Comparison of ENCODE assay signal across 25 cellular contexts in the genomic region with DNA sequence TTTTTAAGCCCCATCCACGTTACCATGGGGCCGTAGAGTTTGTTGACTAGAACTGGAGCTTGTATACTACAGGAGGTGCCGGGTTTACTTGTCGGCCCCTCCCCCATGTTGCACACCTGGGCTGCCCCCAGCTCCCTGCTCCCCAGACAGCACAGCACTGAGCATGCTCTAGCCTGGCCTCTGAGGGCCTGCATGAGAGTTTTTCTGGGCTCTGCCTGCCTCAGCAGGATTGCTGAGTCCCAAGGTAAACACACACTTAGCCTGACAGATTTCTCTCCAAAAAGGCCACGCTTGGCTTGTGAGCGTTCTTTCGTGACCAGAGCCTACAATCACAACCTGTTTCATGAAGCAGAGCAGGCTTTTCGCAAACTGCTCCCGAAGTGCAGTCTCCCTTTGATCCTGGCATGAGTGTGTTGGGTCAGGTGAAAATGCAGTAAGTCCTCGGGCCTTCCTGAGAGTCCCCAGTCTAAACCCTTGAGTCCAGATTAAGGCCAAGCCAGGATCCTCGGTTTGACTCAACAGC. TPM values are rescaled to one million over a fixed set of nuclear protein-coding genes. Genes with fewer than 3 reads are reported as not detected.
DNase-seq lines count a peak whose midpoint lies in the region; ATAC-seq lines count a peak whose summit lies in the region.
"Had no signal": no experiment of that assay in that cellular context is flagged by ENCODE, and none has a peak within 500 bp of the region (broad histone marks: within the 10 kb centered on the region; RNA-seq: fewer than 3 reads in every experiment).

No MANE protein-coding gene starts in this region.

- H3K79me1 ChIP-seq in mesendoderm (ENCODE audit: low read length): no peaks in the 10 kb centered on the region

- no peaks in the 10 kb centered on the region for H3K36me3 ChIP-seq in mesendoderm (ENCODE audit: control insufficient read depth, insufficient read depth, low read length)
- H3K36me3 ChIP-seq: heart right ventricle, thoracic aorta had no signal

- H3K18ac ChIP-seq in mesendoderm (ENCODE audit: low read length): no peak overlapping the region

- H3K56ac ChIP-seq in mesendoderm (ENCODE audit: low read length): peak overlapping the region; percentile 67

- H3K9ac ChIP-seq in mesendoderm (ENCODE audit: low read length): peak overlapping the region; percentile 19
- H3K9ac ChIP-seq: SK-N-SH had no signal

- no peak overlapping the region for H4K5ac ChIP-seq in mesendoderm (ENCODE audit: low read length)

- H3K4me1 ChIP-seq in mesendoderm (ENCODE audit: control insufficient read depth, low read depth, low read length): peaks cover 15% of the 10 kb centered on the region

- ATAC-seq in HG03565 (IDR thresholded peaks at IDR 0.05; ENCODE audit: unreplicated experiment) (no peak), GM18517 (IDR thresholded peaks at IDR 0.05; ENCODE audit: unreplicated experiment) (no peak), GM19035 (IDR thresholded peaks at IDR 0.05; ENCODE audit: unreplicated experiment) (no peak)
- ATAC-seq: activated CD4-positive, alpha-beta T cell treated with anti-CD3 and anti-CD28 coated beads for 36 hours; heart right ventricle; left colon; right cardiac atrium; stimulated activated naive CD8-positive, alpha-beta T cell treated with anti-CD3 and anti-CD28 coated beads, Interleukin-15, Interleukin-2, amounts not matched to agents 100 U/mL and 50 U/mL, for 24 hours had no signal

- H3K27ac ChIP-seq in mesendoderm (ENCODE audit: low read depth, low read length): no peak overlapping the region
- H3K27ac ChIP-seq: 22Rv1, epithelial cell of prostate, thoracic aorta had no signal

- H2BK120ac ChIP-seq in mesendoderm (ENCODE audit: low read depth, low read length): no peak overlapping the region

- no peaks in the 10 kb centered on the region for H3K79me2 ChIP-seq in mesendoderm (ENCODE audit: control insufficient read depth, insufficient read depth, low read length)

- H3K4ac ChIP-seq in mesendoderm (ENCODE audit: low read depth, low read length): peak overlapping the region; percentile 56

- DNase-seq in NCI-H1417 (lab: John Stamatoyannopoulos, UW) (peak; percentile 5 to 96 (median 19)), NCI-H1417 treated with DMSO at 0.1 percent for 48 hours (lab: John Stamatoyannopoulos, UW) (no peak), NCI-H345 treated with DMSO at 0.1 percent for 48 hours (lab: John Stamatoyannopoulos, UW; ENCODE audit: unreplicated experiment) (peak; percentile 97), mesendoderm (no peak), RKO (ENCODE audit: low spot score) (no peak)
- DNase-seq: activated CD4-positive, alpha-beta T cell treated with anti-CD3 and anti-CD28 coated beads for 36 hours; activated CD8-positive, alpha-beta memory T cell treated with anti-CD3 and anti-CD28 coated beads for 24 hours; activated T-cell treated with anti-CD3 and anti-CD28 coated beads, Interleukin-2, amount 50 U/mL, for 24 hours; COR-L47; foreskin fibroblast; heart right ventricle; left colon; naive B cell; NCI-H1436 treated with DMSO at 0.1 percent for 48 hours; NCI-H82; right cardiac atrium; SK-N-SH; stimulated activated CD4-positive, alpha-beta T cell treated with anti-CD3 and anti-CD28 coated beads, Interleukin-4, amount 100 ng/mL, for 24 hours; stimulated activated naive CD8-positive, alpha-beta T cell treated with anti-CD3 and anti-CD28 coated beads, Interleukin-15, Interleukin-2, amounts not matched to agents 100 U/mL and 50 U/mL, for 24 hours had no signal

- no peak overlapping the region for H3K4me3 ChIP-seq in mesendoderm (ENCODE audit: low read length)
- H3K4me3 ChIP-seq: heart right ventricle, thoracic aorta had no signal

- no peak overlapping the region for H2BK15ac ChIP-seq in mesendoderm (replicated peaks; ENCODE audit: low read depth)

- no peaks in the 10 kb centered on the region for H3K27me3 ChIP-seq in mesendoderm (ENCODE audit: insufficient read depth, low read length, poor library complexity)

- H4K8ac ChIP-seq in mesendoderm (ENCODE audit: low read depth, low read length): no peak overlapping the region

- H2BK5ac ChIP-seq in mesendoderm (ENCODE audit: low read length): peak overlapping the region; percentile 35

- H3K4me2 ChIP-seq in mesendoderm (ENCODE audit: low read length): no peak overlapping the region
- H3K4me2 ChIP-seq: SK-N-SH had no signal

- WGBS in mesendoderm (ENCODE audit: extremely low coverage, insufficient coverage, low lambda C conversion rate): no CpG with 5 or more reads among the region's 11 CpGs

- H2AK5ac ChIP-seq in mesendoderm (ENCODE audit: low read length): peak overlapping the region; percentile 78

- H3K23ac ChIP-seq in mesendoderm (ENCODE audit: low read length): no peak overlapping the region

RNA-seq across cellular contexts. Expression of gene CD300E, which starts 9.8 kb away (rescaled TPM):
- polyA plus RNA-seq in mesendoderm (2013, experiment 1 of 2): 0.21 TPM
- polyA plus RNA-seq in mesendoderm (2013, experiment 2 of 2): 0.21 TPM
- polyA plus RNA-seq: SK-N-SH had no signal

RNA-seq across cellular contexts. Expression of gene CD300LD, which starts 41.2 kb away (rescaled TPM):
- not detected for polyA plus RNA-seq in mesendoderm (2013, experiment 1 of 2)
- not detected for polyA plus RNA-seq in mesendoderm (2013, experiment 2 of 2)
- polyA plus RNA-seq: heart right ventricle, right cardiac atrium, SK-N-SH had no signal

Comparison
In these comparisons a context has a peak if more than half of its experiments do, and no peak if none do; other contexts are left out.
1. DNase-seq: peak in NCI-H1417 (3 of 3) and NCI-H345 treated with DMSO at 0.1 percent for 48 hours (single experiment); none in NCI-H1417 treated with DMSO at 0.1 percent for 48 hours (single experiment), mesendoderm (single experiment) and RKO (single experiment).